2 cellular contexts compared by ENCODE assay signal in genomic region chr10:5424751-5425150, GRCh38.
TF ChIP-seq lines count a peak whose summit lies in the region.

No MANE protein-coding gene starts in this region.

TF ChIP-seq in A549, 52 proteins besides CTCF, POLR2A, EP300 and RAD21:
- TF ChIP-seq RARB (CRISPR knock-in tag; IDR thresholded peaks at IDR 0.05) (no peak), SREBF2 (IDR thresholded peaks at IDR 0.05) (no peak), HES2 (IDR thresholded peaks at IDR 0.05) (no peak)

TF ChIP-seq in WTC11, 78 proteins besides CTCF, POLR2A, EP300 and RAD21:
- TF ChIP-seq USF1 (CRISPR knock-in tag; IDR thresholded peaks at IDR 0.05) (no peak), PRDM15 (CRISPR knock-in tag; IDR thresholded peaks at IDR 0.05) (no peak), ZNF671 (CRISPR knock-in tag; IDR thresholded peaks at IDR 0.05) (no peak), ZBTB43 (CRISPR knock-in tag; IDR thresholded peaks at IDR 0.05) (no peak), ZBTB21 (CRISPR knock-in tag; IDR thresholded peaks at IDR 0.05; ENCODE audit: borderline replicate concordance) (no peak)
